ENCODE assay signal across 18 cellular contexts in the genomic region with DNA sequence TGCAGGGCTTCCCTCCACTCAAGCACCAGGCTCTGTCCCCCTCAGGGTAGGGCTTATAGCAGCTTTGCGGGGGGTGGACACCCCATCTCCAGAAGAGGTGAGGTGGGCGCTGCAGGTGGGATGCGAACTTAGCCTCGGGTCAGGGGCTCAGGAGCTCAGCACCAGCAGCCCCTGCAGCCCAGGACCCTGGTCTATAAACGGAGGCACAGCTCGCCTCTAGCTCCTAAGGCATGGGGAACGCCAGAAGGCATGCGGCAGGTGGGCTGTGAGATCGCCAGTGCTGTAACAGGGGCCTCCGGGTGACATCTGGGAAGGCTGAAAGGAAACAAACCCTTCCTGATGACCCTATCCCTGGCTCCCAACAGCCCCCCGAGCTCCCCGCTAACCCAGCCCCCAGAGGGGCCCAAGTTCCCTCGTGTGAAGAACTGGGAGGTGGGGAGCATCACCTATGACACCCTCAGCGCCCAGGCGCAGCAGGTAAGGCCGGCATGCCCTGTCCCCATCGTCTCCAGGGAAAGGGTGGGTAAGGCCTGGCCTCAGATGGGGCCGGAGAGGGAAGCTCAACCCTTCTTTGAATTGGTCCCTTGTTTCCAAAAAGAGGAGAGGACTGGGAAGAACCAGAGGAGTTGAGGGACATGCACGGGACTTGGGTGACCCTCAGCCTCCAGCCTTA. TPM values are rescaled to one million over a fixed set of nuclear protein-coding genes. Genes with fewer than 3 reads are reported as not detected.
A peak's percentile ranks its signal among the peaks of the same experiment; 100 is the strongest.
DNase-seq lines count a peak whose midpoint lies in the region; ATAC-seq, FAIRE-seq and TF ChIP-seq lines count a peak whose summit lies in the region.
"Had no signal": no experiment of that assay in that cellular context is flagged by ENCODE, and none has a peak within 500 bp of the region (broad histone marks: within the 10 kb centered on the region; RNA-seq: fewer than 3 reads in every experiment).

No MANE protein-coding gene starts in this region.

- ATAC-seq in GM21447 (IDR thresholded peaks at IDR 0.05; ENCODE audit: unreplicated experiment) (no peak), GM21619 (IDR thresholded peaks at IDR 0.05; ENCODE audit: unreplicated experiment) (no peak)

- dilution Hi-C loops in endothelial cell of umbilical vein (cut with MboI; ENCODE audit: extremely low pct_ligation_motif_present, low sequenced_read_pairs): no loop called here

- no peak for TF ChIP-seq EP300 in sigmoid colon (IDR thresholded peaks at IDR 0.05)

- H3K9ac ChIP-seq in Loucy (ENCODE audit: low read depth, low read length, poor library complexity, severe bottlenecking) (no peak overlapping the region), endothelial cell of umbilical vein (replicated peaks; ENCODE audit: extremely low read depth, insufficient read depth, low read length) (no peak overlapping the region), skeletal muscle tissue (ENCODE audit: low read depth in 1 of 3, low read length in 3 of 3) (no peak overlapping the region)

- no peak for TF ChIP-seq CTCF in Loucy (conservative IDR thresholded peaks at IDR 0.05; ENCODE audit: low read length)
- no peak for TF ChIP-seq CTCF in endothelial cell of umbilical vein (IDR thresholded peaks at IDR 0.05; ENCODE audit: extremely low read depth in 1 of 2, insufficient read depth in 1 of 2, low read depth in 1 of 2, low read length in 2 of 2)
- TF ChIP-seq CTCF in sigmoid colon (IDR thresholded peaks at IDR 0.05): no peak

- WGBS in sigmoid colon, 2 donors: 57 to 70% methylated on average over 19 of the region's 19 CpGs

- no peaks in the 10 kb centered on the region for H3K27me3 Mint-ChIP-seq in activated naive CD4-positive, alpha-beta T cell treated with anti-CD3 and anti-CD28 coated beads for 36 hours (ENCODE audit: low read depth)

- intact Hi-C loops in activated naive CD4-positive, alpha-beta T cell treated with anti-CD3 and anti-CD28 coated beads for 36 hours (cut with micrococcal nuclease): no loop called here
- intact Hi-C loops in endothelial cell of umbilical vein (cut with micrococcal nuclease): loop anchor here (1.0 to 5.0 kb wide), 3 partner anchors 8 to 628 kb away; a partner anchor contains a TSS
- intact Hi-C loops in sigmoid colon (cut with DNase I): no loop called here

- H3K9me3 ChIP-seq in Loucy (ENCODE audit: insufficient read depth, low read depth, low read length) (no peaks in the 10 kb centered on the region), endothelial cell of umbilical vein (replicated peaks; ENCODE audit: control insufficient read depth, insufficient read depth, low read length) (peaks cover 2% of the 10 kb centered on the region), skeletal muscle tissue (ENCODE audit: control insufficient read depth in 3 of 3, low read length in 3 of 3) (no peaks in the 10 kb centered on the region), sigmoid colon (no peaks in the 10 kb centered on the region)
- H3K9me3 ChIP-seq: colonic mucosa, neutrophil had no signal

- peak overlapping the region; percentile 59 for H3K4me3 ChIP-seq in Loucy (ENCODE audit: low read length, poor library complexity, severe bottlenecking)
- peak overlapping the region; percentile 43 to 67 (median 60) for H3K4me3 ChIP-seq in endothelial cell of umbilical vein (replicated peaks in 1 of 3; ENCODE audit: insufficient read depth in 1 of 3, low read depth in 1 of 3, low read length in 3 of 3)
- H3K4me3 ChIP-seq in skeletal muscle tissue (ENCODE audit: low read length in 3 of 3): peak overlapping the region; percentile 14 to 45 (median 32)
- H3K4me3 ChIP-seq in sigmoid colon: peak overlapping the region in 2 of 4 donors; percentile 21 to 23
- H3K4me3 ChIP-seq: colonic mucosa, smooth muscle cell had no signal

- H3K9me2 ChIP-seq in Loucy (replicated peaks; ENCODE audit: low read depth, low read length): no peaks in the 10 kb centered on the region

- H3K4me2 ChIP-seq in Loucy (ENCODE audit: low read depth, low read length, poor library complexity, severe bottlenecking) (peak overlapping the region; percentile 74), endothelial cell of umbilical vein (ENCODE audit: insufficient read depth, low read length) (peak overlapping the region; percentile 67)
- H3K4me2 ChIP-seq: smooth muscle cell had no signal

- no peaks in the 10 kb centered on the region; the same call in 1 of the 2 replicates for H3F3A ChIP-seq in Loucy (ENCODE audit: low read depth)

- peaks cover 15% of the 10 kb centered on the region for H3K9me3 Mint-ChIP-seq in activated naive CD4-positive, alpha-beta T cell treated with anti-CD3 and anti-CD28 coated beads for 36 hours

- H3K9me1 ChIP-seq in endothelial cell of umbilical vein (replicated peaks; ENCODE audit: control insufficient read depth, extremely low read depth, insufficient read depth, low read length): no peaks in the 10 kb centered on the region

- H3K79me2 ChIP-seq in Loucy (ENCODE audit: insufficient read depth, low read length) (no peaks in the 10 kb centered on the region), endothelial cell of umbilical vein (ENCODE audit: control insufficient read depth, insufficient read depth, low read length) (peaks cover 7% of the 10 kb centered on the region)

- H3K27ac Mint-ChIP-seq in activated naive CD4-positive, alpha-beta T cell treated with anti-CD3 and anti-CD28 coated beads for 36 hours: no peak overlapping the region
- H3K27ac Mint-ChIP-seq: IgD-negative memory B cell; stimulated activated naive CD8-positive, alpha-beta T cell treated with anti-CD3 and anti-CD28 coated beads, Interleukin-15, Interleukin-2, amounts not matched to agents 100 ng/mL and 50 ng/mL, for 24 hours had no signal

- peaks cover 43% of the 10 kb centered on the region for H3K4me1 Mint-ChIP-seq in activated naive CD4-positive, alpha-beta T cell treated with anti-CD3 and anti-CD28 coated beads for 36 hours (ENCODE audit: low read depth)

- POLR2A ChIA-PET in endothelial cell of umbilical vein (lab: Charles Lee): interaction anchor here (1.6 kb wide), 1 partner anchor 13 kb away, joined by 8 read pairs; no protein-coding TSS in a partner anchor

- TF ChIP-seq POLR2A in endothelial cell of umbilical vein (IDR thresholded peaks at IDR 0.05; ENCODE audit: low read depth, low read length): no peak
- no peak for TF ChIP-seq POLR2A in sigmoid colon (IDR thresholded peaks at IDR 0.05)

- CTCF ChIA-PET in activated naive CD4-positive, alpha-beta T cell treated with anti-CD3 and anti-CD28 coated beads for 36 hours (lab: Charles Lee): interaction anchor here (0.9 to 3.6 kb wide), 9 partner anchors 10 to 97 kb away, joined by 3 to 29 read pairs (median 7); a partner anchor contains a TSS
- CTCF ChIA-PET in endothelial cell of umbilical vein (lab: Charles Lee): interaction anchor here (0.7 to 4.0 kb wide), 6 partner anchors 9 to 97 kb away, joined by 3 to 68 read pairs (median 18); no protein-coding TSS in a partner anchor

- DNase-seq in activated naive CD4-positive, alpha-beta T cell treated with anti-CD3 and anti-CD28 coated beads for 36 hours: no peak
- no peak for DNase-seq in activated naive CD4-positive, alpha-beta T cell treated with Interleukin-2 at 50 U/mL for 16 hours
- DNase-seq in endothelial cell of umbilical vein (ENCODE audit: low read depth, low spot score): no peak
- no peak for DNase-seq in sigmoid colon
- DNase-seq: activated CD8-positive, alpha-beta memory T cell treated with anti-CD3 and anti-CD28 coated beads, Interleukin-2, amount 50 U/mL, for 4 hours; colonic mucosa; NCI-H1092 treated with DMSO at 0.1 percent for 48 hours; NCI-H226 had no signal

- peak overlapping the region; percentile 10 for H3K27ac ChIP-seq in endothelial cell of umbilical vein (ENCODE audit: insufficient read depth, low read depth, low read length)
- no peak overlapping the region for H3K27ac ChIP-seq in skeletal muscle tissue (ENCODE audit: low read depth, low read length)
- H3K27ac ChIP-seq in sigmoid colon: no peak overlapping the region
- H3K27ac ChIP-seq: colonic mucosa, neutrophil had no signal

- no peaks in the 10 kb centered on the region for H3K27me3 ChIP-seq in Loucy (ENCODE audit: insufficient read depth, low read length, poor library complexity, severe bottlenecking)
- H3K27me3 ChIP-seq in endothelial cell of umbilical vein (ENCODE audit: control insufficient read depth in 2 of 2, insufficient read depth in 2 of 2, low read length in 2 of 2): no peaks in the 10 kb centered on the region
- H3K27me3 ChIP-seq in skeletal muscle tissue (ENCODE audit: control insufficient read depth in 3 of 3, insufficient read depth in 3 of 3, low read length in 3 of 3): peaks cover 0 to 13% (median 7%) of the 10 kb centered on the region in 3 donors
- H3K27me3 ChIP-seq in sigmoid colon: peaks cover 0 to 11% (median 0%) of the 10 kb centered on the region in 3 donors
- H3K27me3 ChIP-seq: colonic mucosa had no signal

- H3K36me3 Mint-ChIP-seq in activated naive CD4-positive, alpha-beta T cell treated with anti-CD3 and anti-CD28 coated beads for 36 hours (ENCODE audit: low read depth): no peaks in the 10 kb centered on the region
- H3K36me3 Mint-ChIP-seq: IgD-negative memory B cell had no signal

- peak overlapping the region; percentile 53 for H3K4me3 Mint-ChIP-seq in activated naive CD4-positive, alpha-beta T cell treated with anti-CD3 and anti-CD28 coated beads for 36 hours
- H3K4me3 Mint-ChIP-seq: stimulated activated naive CD8-positive, alpha-beta T cell treated with anti-CD3 and anti-CD28 coated beads, Interleukin-15, Interleukin-2, amounts not matched to agents 100 ng/mL and 50 ng/mL, for 24 hours had no signal

- H2AFZ ChIP-seq in Loucy (ENCODE audit: low read length) (no peak overlapping the region), endothelial cell of umbilical vein (ENCODE audit: low read depth, low read length) (no peak overlapping the region)

- H4K20me1 ChIP-seq in Loucy (ENCODE audit: insufficient read depth, low read length, poor library complexity, severe bottlenecking) (no peaks in the 10 kb centered on the region), endothelial cell of umbilical vein (replicated peaks; ENCODE audit: control insufficient read depth, extremely low read depth, insufficient read depth, low read length) (no peaks in the 10 kb centered on the region)

- H3K36me3 ChIP-seq in Loucy (ENCODE audit: insufficient read depth, low read length) (no peaks in the 10 kb centered on the region), endothelial cell of umbilical vein (ENCODE audit: control insufficient read depth in 2 of 2, extremely low read depth in 1 of 2, insufficient read depth in 2 of 2, low read length in 2 of 2) (peaks cover 0 to 16% of the 10 kb centered on the region in 2 experiments), skeletal muscle tissue (ENCODE audit: control insufficient read depth in 3 of 3, insufficient read depth in 3 of 3, low read length in 3 of 3) (peaks cover 0 to 2% (median 0%) of the 10 kb centered on the region in 3 donors), sigmoid colon (no peaks in the 10 kb centered on the region)
- H3K36me3 ChIP-seq: colonic mucosa, neutrophil had no signal

- no peak for FAIRE-seq in endothelial cell of umbilical vein (lab: Jason Lieb, UNC)
- FAIRE-seq: H54 had no signal

- BruUV-seq in endothelial cell of umbilical vein (replicated peaks; lab: Mats Ljungman, UMichigan): no TSS peak

- peaks cover 10% of the 10 kb centered on the region for H3K4me1 ChIP-seq in Loucy (ENCODE audit: insufficient read depth, low read length, poor library complexity, severe bottlenecking)
- peaks cover 28% of the 10 kb centered on the region for H3K4me1 ChIP-seq in endothelial cell of umbilical vein (ENCODE audit: control insufficient read depth, extremely low read depth, insufficient read depth, low read length)
- peaks cover 0 to 4% (median under 1%) of the 10 kb centered on the region in 3 donors for H3K4me1 ChIP-seq in skeletal muscle tissue (ENCODE audit: control insufficient read depth in 3 of 3, insufficient read depth in 3 of 3, low read length in 3 of 3)
- H3K4me1 ChIP-seq in sigmoid colon: no peaks in the 10 kb centered on the region
- H3K4me1 ChIP-seq: colonic mucosa had no signal

RNA-seq across cellular contexts. Expression of a gene that starts 4.2 kb away (rescaled TPM):
- 1 to 10 TPM; 7.1 to 9.2 TPM for total RNA-seq in activated naive CD4-positive, alpha-beta T cell treated with anti-CD3 and anti-CD28 coated beads for 36 hours
- 51.4 and 82.8 TPM in 2 replicates for total RNA-seq in endothelial cell of umbilical vein
- 95.1 and 120 TPM in 2 replicates for polyA plus RNA-seq in endothelial cell of umbilical vein
- polyA plus RNA-seq in endothelial cell of umbilical vein (2011; cell fraction: cytosol; rRNA removed): 35.6 and 46.0 TPM in 2 replicates
- polyA plus RNA-seq in endothelial cell of umbilical vein (2011; cell fraction: nucleus; rRNA removed): 101 and 123 TPM in 2 replicates
- 59.2 and 81.5 TPM in 2 replicates for polyA plus RNA-seq in endothelial cell of umbilical vein (2012)
- polyA minus RNA-seq in endothelial cell of umbilical vein: 55.3 and 69.1 TPM in 2 replicates
- polyA minus RNA-seq in endothelial cell of umbilical vein (2011; cell fraction: cytosol; rRNA and poly(A)+ RNA removed): not detected
- polyA minus RNA-seq in endothelial cell of umbilical vein (2011; cell fraction: nucleus; rRNA and poly(A)+ RNA removed): 40.8 and 66.5 TPM in 2 replicates
- total RNA-seq in skeletal muscle tissue: 4.7 TPM
- 1 to 10 TPM; 1.3 to 7.2 (median 2.9) TPM for total RNA-seq in sigmoid colon
- 1 to 10 TPM in 2 of 3 donors, under 1 TPM in 1; 0.23 to 6.1 (median 1.2) TPM for polyA plus RNA-seq in sigmoid colon

RNA-seq across cellular contexts. Expression of a gene that starts 16.9 kb away (rescaled TPM):
- total RNA-seq in activated naive CD4-positive, alpha-beta T cell treated with anti-CD3 and anti-CD28 coated beads for 36 hours: under 1 TPM; 0.17 to 0.19 TPM
- total RNA-seq in endothelial cell of umbilical vein: 0.09 TPM in 1 of 2 replicates, not detected in the other
- 0.03 and 0.10 TPM in 2 replicates for polyA plus RNA-seq in endothelial cell of umbilical vein
- polyA plus RNA-seq in endothelial cell of umbilical vein (2011; cell fraction: cytosol; rRNA removed): 0.06 TPM in 2 replicates
- polyA plus RNA-seq in endothelial cell of umbilical vein (2011; cell fraction: nucleus; rRNA removed): 0.07 and 0.15 TPM in 2 replicates
- polyA plus RNA-seq in endothelial cell of umbilical vein (2012): 0.08 and 0.14 TPM in 2 replicates
- 3.1 TPM in 2 replicates for polyA minus RNA-seq in endothelial cell of umbilical vein
- polyA minus RNA-seq in endothelial cell of umbilical vein (2011; cell fraction: cytosol; rRNA and poly(A)+ RNA removed): not detected
- polyA minus RNA-seq in endothelial cell of umbilical vein (2011; cell fraction: nucleus; rRNA and poly(A)+ RNA removed): not detected in 2 replicates
- total RNA-seq in skeletal muscle tissue: 7.3 TPM
- total RNA-seq in sigmoid colon: 100 to 1,000 TPM in 1 of 4 donors, 10 to 100 TPM in 3; 40.6 to 107 (median 85.2) TPM
- 1 to 10 TPM in 2 of 3 donors, under 1 TPM in 1; 0.46 to 7.3 (median 1.2) TPM for polyA plus RNA-seq in sigmoid colon

RNA-seq across cellular contexts. Expression of a gene that starts 29.3 kb away (rescaled TPM):
- total RNA-seq in activated naive CD4-positive, alpha-beta T cell treated with anti-CD3 and anti-CD28 coated beads for 36 hours: 1 to 10 TPM; 2.8 to 4.0 TPM
- total RNA-seq in endothelial cell of umbilical vein (not detected in 2 replicates), skeletal muscle tissue (not detected), sigmoid colon (not detected)
- polyA plus RNA-seq in endothelial cell of umbilical vein (0.02 and 0.04 TPM in 2 replicates), sigmoid colon (1 to 10 TPM in 2 of 3 donors, not detected in 1; 1.2 to 1.6 TPM)
- polyA plus RNA-seq in endothelial cell of umbilical vein (2011; cell fraction: cytosol; rRNA removed): 0.03 and 0.10 TPM in 2 replicates
- polyA plus RNA-seq in endothelial cell of umbilical vein (2011; cell fraction: nucleus; rRNA removed): 0.83 and 0.92 TPM in 2 replicates
- 2.6 and 4.2 TPM in 2 replicates for polyA plus RNA-seq in endothelial cell of umbilical vein (2012)
- polyA minus RNA-seq in endothelial cell of umbilical vein: 0.04 TPM in 1 of 2 replicates, not detected in the other
- not detected for polyA minus RNA-seq in endothelial cell of umbilical vein (2011; cell fraction: cytosol; rRNA and poly(A)+ RNA removed)
- not detected in 2 replicates for polyA minus RNA-seq in endothelial cell of umbilical vein (2011; cell fraction: nucleus; rRNA and poly(A)+ RNA removed)
- total RNA-seq: liver had no signal

RNA-seq across cellular contexts. Expression of a gene that starts 33.3 kb away (rescaled TPM):
- 10 to 100 TPM; 41.3 to 47.8 TPM for total RNA-seq in activated naive CD4-positive, alpha-beta T cell treated with anti-CD3 and anti-CD28 coated beads for 36 hours
- total RNA-seq in endothelial cell of umbilical vein: 46.3 and 48.5 TPM in 2 replicates
- polyA plus RNA-seq in endothelial cell of umbilical vein: 38.0 and 43.2 TPM in 2 replicates
- 17.0 and 24.0 TPM in 2 replicates for polyA plus RNA-seq in endothelial cell of umbilical vein (2011; cell fraction: cytosol; rRNA removed)
- polyA plus RNA-seq in endothelial cell of umbilical vein (2011; cell fraction: nucleus; rRNA removed): 72.9 and 73.6 TPM in 2 replicates
- 25.7 and 27.7 TPM in 2 replicates for polyA plus RNA-seq in endothelial cell of umbilical vein (2012)
- polyA minus RNA-seq in endothelial cell of umbilical vein: 31.4 and 40.4 TPM in 2 replicates
- 24.2 TPM for polyA minus RNA-seq in endothelial cell of umbilical vein (2011; cell fraction: cytosol; rRNA and poly(A)+ RNA removed)
- polyA minus RNA-seq in endothelial cell of umbilical vein (2011; cell fraction: nucleus; rRNA and poly(A)+ RNA removed): 27.7 and 42.7 TPM in 2 replicates
- 15.7 TPM for total RNA-seq in skeletal muscle tissue
- 10 to 100 TPM in 3 of 4 donors, 1 to 10 TPM in 1; 9.7 to 20.8 (median 19.5) TPM for total RNA-seq in sigmoid colon
- 10 to 100 TPM in 1 of 3 donors, 1 to 10 TPM in 2; 3.0 to 32.8 (median 5.3) TPM for polyA plus RNA-seq in sigmoid colon

RNA-seq across cellular contexts. Expression of a gene that starts 53.4 kb away (rescaled TPM):
- total RNA-seq in activated naive CD4-positive, alpha-beta T cell treated with anti-CD3 and anti-CD28 coated beads for 36 hours: 1 to 10 TPM; 6.8 to 7.9 TPM
- 0.69 and 1.4 TPM in 2 replicates for total RNA-seq in endothelial cell of umbilical vein
- 0.70 and 1.1 TPM in 2 replicates for polyA plus RNA-seq in endothelial cell of umbilical vein
- 0.14 and 0.16 TPM in 2 replicates for polyA plus RNA-seq in endothelial cell of umbilical vein (2011; cell fraction: cytosol; rRNA removed)
- polyA plus RNA-seq in endothelial cell of umbilical vein (2011; cell fraction: nucleus; rRNA removed): 3.4 and 5.3 TPM in 2 replicates
- 1.0 and 1.6 TPM in 2 replicates for polyA plus RNA-seq in endothelial cell of umbilical vein (2012)
- 0.34 and 0.38 TPM in 2 replicates for polyA minus RNA-seq in endothelial cell of umbilical vein
- 1.7 TPM for polyA minus RNA-seq in endothelial cell of umbilical vein (2011; cell fraction: cytosol; rRNA and poly(A)+ RNA removed)
- polyA minus RNA-seq in endothelial cell of umbilical vein (2011; cell fraction: nucleus; rRNA and poly(A)+ RNA removed): 1.1 and 1.5 TPM in 2 replicates
- total RNA-seq in skeletal muscle tissue: not detected
- 1 to 10 TPM; 1.8 to 8.6 (median 4.5) TPM for total RNA-seq in sigmoid colon
- polyA plus RNA-seq in sigmoid colon: 1 to 10 TPM in 2 of 3 donors, under 1 TPM in 1; 0.46 to 3.1 (median 3.0) TPM
- polyA plus RNA-seq: IgD-negative memory B cell had no signal
